ENCODE assay signal across 10 cellular contexts in the genomic region with DNA sequence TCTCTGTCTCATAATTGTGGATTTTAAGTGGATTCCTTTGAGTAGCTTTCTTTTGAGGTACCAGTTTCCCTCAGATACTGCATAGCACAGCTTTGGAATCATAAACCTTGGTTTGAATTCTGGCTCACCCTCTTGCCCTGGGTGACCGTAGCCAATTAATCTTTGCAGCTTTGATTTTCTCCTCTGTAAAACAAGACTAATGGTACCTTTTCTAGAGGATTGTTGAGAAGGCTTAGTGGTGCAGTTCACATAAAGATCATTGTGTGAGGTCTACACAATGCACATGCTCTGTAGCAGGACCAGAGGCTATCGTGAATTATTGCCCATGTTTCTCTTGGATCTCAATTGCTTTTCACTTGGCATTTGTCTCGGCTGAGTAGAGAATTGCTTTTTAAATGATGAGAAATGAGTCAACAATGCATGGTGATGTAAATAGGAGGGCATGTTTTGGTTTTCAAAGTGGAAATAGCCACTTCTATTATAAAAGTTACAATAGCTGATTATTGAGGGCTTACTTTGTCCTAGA. TPM values are rescaled to one million over a fixed set of nuclear protein-coding genes. Genes with fewer than 3 reads are reported as not detected.
DNase-seq lines count a peak whose midpoint lies in the region; ATAC-seq, FAIRE-seq and TF ChIP-seq lines count a peak whose summit lies in the region.
"Had no signal": no experiment of that assay in that cellular context is flagged by ENCODE, and none has a peak within 500 bp of the region (broad histone marks: within the 10 kb centered on the region; RNA-seq: fewer than 3 reads in every experiment).

No MANE protein-coding gene starts in this region.

- dilution Hi-C loops in endothelial cell of umbilical vein (cut with MboI; ENCODE audit: extremely low pct_ligation_motif_present, low sequenced_read_pairs) = no loop called here

- H3K9me3 ChIP-seq in OCI-LY7 (ENCODE audit: low read length) (no peaks in the 10 kb centered on the region), endothelial cell of umbilical vein (replicated peaks; ENCODE audit: control insufficient read depth, insufficient read depth, low read length) (no peaks in the 10 kb centered on the region), Karpas-422 (ENCODE audit: low read length) (no peaks in the 10 kb centered on the region)

- CTCF ChIA-PET in OCI-LY7 (lab: Charles Lee; ENCODE audit: unreplicated experiment) (no interaction called here), endothelial cell of umbilical vein (lab: Charles Lee) (interaction anchor here (0.7 to 1.5 kb wide), 4 partner anchors 9 to 28 kb away, joined by 3 to 5 read pairs (median 4); no protein-coding TSS in a partner anchor)

- no peak overlapping the region for H3K4me2 ChIP-seq in OCI-LY7 (ENCODE audit: low read length)
- peak overlapping the region; percentile 59 for H3K4me2 ChIP-seq in endothelial cell of umbilical vein (ENCODE audit: insufficient read depth, low read length)
- H3K4me2 ChIP-seq in Karpas-422 (ENCODE audit: low read depth, low read length, poor library complexity, severe bottlenecking) = no peak overlapping the region

- H3K36me3 ChIP-seq in OCI-LY7 (ENCODE audit: insufficient read depth, low read length) = peaks cover 98% of the 10 kb centered on the region
- no peaks in the 10 kb centered on the region for H3K36me3 ChIP-seq in endothelial cell of umbilical vein (ENCODE audit: control insufficient read depth in 2 of 2, extremely low read depth in 1 of 2, insufficient read depth in 2 of 2, low read length in 2 of 2)
- peaks cover 16% of the 10 kb centered on the region; the same call in 1 of the 2 replicates for H3K36me3 ChIP-seq in Karpas-422 (ENCODE audit: insufficient read depth, low read length)

- H3K9ac ChIP-seq in endothelial cell of umbilical vein (replicated peaks; ENCODE audit: extremely low read depth, insufficient read depth, low read length) (peak overlapping the region; percentile 48), Karpas-422 (ENCODE audit: low read length) (no peak overlapping the region)

- POLR2A ChIA-PET in OCI-LY7 (lab: Charles Lee) (interaction anchor here (0.6 to 2.4 kb wide), 10 partner anchors 10 to 168 kb away, joined by 3 to 10 read pairs (median 4); no protein-coding TSS in a partner anchor), endothelial cell of umbilical vein (lab: Charles Lee) (interaction anchor here (1.2 kb wide), 1 partner anchor 48 kb away, joined by 4 read pairs; the partner anchor contains the start of gene TMEM131L)

- no peaks in the 10 kb centered on the region for H3K9me2 ChIP-seq in OCI-LY7 (ENCODE audit: insufficient read depth, low read length)
- no peaks in the 10 kb centered on the region for H3K9me2 ChIP-seq in Karpas-422 (replicated peaks; ENCODE audit: insufficient read depth, low read length)

- TF ChIP-seq POLR2A in endothelial cell of umbilical vein (IDR thresholded peaks at IDR 0.05; ENCODE audit: low read depth, low read length) = no peak

- ATAC-seq in HG03442 (IDR thresholded peaks at IDR 0.05; ENCODE audit: unreplicated experiment) = no peak

- H4K20me1 ChIP-seq in OCI-LY7 (ENCODE audit: insufficient read depth, low read length) (peaks cover 43% of the 10 kb centered on the region), endothelial cell of umbilical vein (replicated peaks; ENCODE audit: control insufficient read depth, extremely low read depth, insufficient read depth, low read length) (no peaks in the 10 kb centered on the region), Karpas-422 (ENCODE audit: insufficient read depth, low read depth, low read length) (peaks cover 72% of the 10 kb centered on the region)

- no peak overlapping the region for H3K4me3 ChIP-seq in OCI-LY7 (ENCODE audit: low read depth, low read length, poor library complexity, severe bottlenecking)
- H3K4me3 ChIP-seq in endothelial cell of umbilical vein (replicated peaks in 1 of 3; ENCODE audit: insufficient read depth in 1 of 3, low read depth in 1 of 3, low read length in 3 of 3) = no peak overlapping the region
- H3K4me3 ChIP-seq in Karpas-422 (ENCODE audit: low read length) = no peak overlapping the region

- TF ChIP-seq CTCF in OCI-LY7 (conservative IDR thresholded peaks at IDR 0.05; ENCODE audit: low read length) = no peak
- no peak for TF ChIP-seq CTCF in endothelial cell of umbilical vein (IDR thresholded peaks at IDR 0.05; ENCODE audit: extremely low read depth in 1 of 2, insufficient read depth in 1 of 2, low read depth in 1 of 2, low read length in 2 of 2)

- H2AFZ ChIP-seq in OCI-LY7 (ENCODE audit: low read length) (no peak overlapping the region), endothelial cell of umbilical vein (ENCODE audit: low read depth, low read length) (no peak overlapping the region), Karpas-422 (ENCODE audit: low read length) (no peak overlapping the region)

- intact Hi-C loops in OCI-LY7 (cut with micrococcal nuclease; ENCODE audit: unreplicated experiment) = no loop called here
- intact Hi-C loops in endothelial cell of umbilical vein (cut with micrococcal nuclease) = loop anchor here (2.0 kb wide), 1 partner anchor 17 kb away; no protein-coding TSS in a partner anchor

- H3K4me1 ChIP-seq in OCI-LY7 (ENCODE audit: insufficient read depth, low read length, poor library complexity, severe bottlenecking) = peaks cover 46% of the 10 kb centered on the region
- peaks cover 18% of the 10 kb centered on the region for H3K4me1 ChIP-seq in endothelial cell of umbilical vein (ENCODE audit: control insufficient read depth, extremely low read depth, insufficient read depth, low read length)
- peaks cover 29% of the 10 kb centered on the region for H3K4me1 ChIP-seq in Karpas-422 (ENCODE audit: low read length)

- H3K27me3 ChIP-seq in endothelial cell of umbilical vein (ENCODE audit: control insufficient read depth in 2 of 2, insufficient read depth in 2 of 2, low read length in 2 of 2) (no peaks in the 10 kb centered on the region), Karpas-422 (ENCODE audit: low read length) (no peaks in the 10 kb centered on the region)

- BruUV-seq in OCI-LY7 (replicated peaks; lab: Mats Ljungman, UMichigan) = no TSS peak
- BruUV-seq in endothelial cell of umbilical vein (replicated peaks; lab: Mats Ljungman, UMichigan) = no TSS peak

- H3K27ac ChIP-seq in OCI-LY7 (ENCODE audit: low read depth, low read length, poor library complexity, severe bottlenecking) = peak overlapping the region; percentile 7
- peak overlapping the region; percentile 82 for H3K27ac ChIP-seq in endothelial cell of umbilical vein (ENCODE audit: insufficient read depth, low read depth, low read length)
- H3K27ac ChIP-seq in Karpas-422 (ENCODE audit: low read length) = no peak overlapping the region

- DNase-seq in NCI-H2227 (lab: John Stamatoyannopoulos, UW; ENCODE audit: unreplicated experiment) = peak; percentile 30
- no peak for DNase-seq in NCI-H2227 treated with DMSO at 0.1 percent for 48 hours (lab: John Stamatoyannopoulos, UW)
- DNase-seq in OCI-LY7 (ENCODE audit: low spot score) = no peak
- DNase-seq in endothelial cell of umbilical vein (ENCODE audit: low read depth, low spot score) = peak; percentile 79
- peak; percentile 85 for DNase-seq in renal cortical epithelial cell (ENCODE audit: low read depth)
- no peak for DNase-seq in Karpas-422
- DNase-seq in stimulated activated CD4-positive, alpha-beta T cell treated with anti-CD3 and anti-CD28 coated beads, Interleukin-4, amount 100 ng/mL, for 4 hours = no peak
- DNase-seq: mesendoderm had no signal

- H3K9me1 ChIP-seq in endothelial cell of umbilical vein (replicated peaks; ENCODE audit: control insufficient read depth, extremely low read depth, insufficient read depth, low read length) = no peaks in the 10 kb centered on the region

- FAIRE-seq in endothelial cell of umbilical vein (lab: Jason Lieb, UNC) = peak; percentile 78
- FAIRE-seq: A204.1 had no signal

- H3K79me2 ChIP-seq in OCI-LY7 (ENCODE audit: insufficient read depth, low read depth, low read length) = peaks cover 100% of the 10 kb centered on the region
- H3K79me2 ChIP-seq in endothelial cell of umbilical vein (ENCODE audit: control insufficient read depth, insufficient read depth, low read length) = peaks cover 7% of the 10 kb centered on the region
- 0 out of 2 replicates have a peak, but pooled peaks cover 5% of the 10 kb centered on the region for H3K79me2 ChIP-seq in Karpas-422 (ENCODE audit: low read length)

TF ChIP-seq in endothelial cell of umbilical vein, 7 proteins besides CTCF, POLR2A, EP300 and RAD21:
- TF ChIP-seq MAX (IDR thresholded peaks at IDR 0.05; ENCODE audit: insufficient read depth, insufficient read length) = no peak
- peak; percentile 15 for TF ChIP-seq JUN (IDR thresholded peaks at IDR 0.05; ENCODE audit: borderline replicate concordance, insufficient read depth, insufficient read length, low read depth)
- no peak for TF ChIP-seq POLR2AphosphoS5 (IDR thresholded peaks at IDR 0.05; ENCODE audit: insufficient read depth, low read depth, low read length)
- TF ChIP-seq GATA2 (IDR thresholded peaks at IDR 0.05; ENCODE audit: insufficient read depth, insufficient read length, low read depth, low read length) = no peak

RNA-seq across cellular contexts. Expression of gene TMEM131L, which starts 47.9 kb away (rescaled TPM):
- 98.7 and 148 TPM in 2 replicates for total RNA-seq in OCI-LY7 (2014; rRNA removed; shearing (Covaris generic))
- total RNA-seq in OCI-LY7 (2022) = 133 and 169 TPM in 2 replicates
- total RNA-seq in endothelial cell of umbilical vein = 19.1 and 21.2 TPM in 2 replicates
- 7.2 and 7.7 TPM in 2 replicates for polyA plus RNA-seq in endothelial cell of umbilical vein
- 6.5 and 7.5 TPM in 2 replicates for polyA plus RNA-seq in endothelial cell of umbilical vein (2011; cell fraction: cytosol; rRNA removed)
- 24.8 and 29.1 TPM in 2 replicates for polyA plus RNA-seq in endothelial cell of umbilical vein (2011; cell fraction: nucleus; rRNA removed)
- 9.8 and 13.2 TPM in 2 replicates for polyA plus RNA-seq in endothelial cell of umbilical vein (2012)
- polyA minus RNA-seq in endothelial cell of umbilical vein = 22.1 and 25.4 TPM in 2 replicates
- 3.1 TPM for polyA minus RNA-seq in endothelial cell of umbilical vein (2011; cell fraction: cytosol; rRNA and poly(A)+ RNA removed)
- 32.0 and 62.3 TPM in 2 replicates for polyA minus RNA-seq in endothelial cell of umbilical vein (2011; cell fraction: nucleus; rRNA and poly(A)+ RNA removed)
- 4.7 and 7.8 TPM in 2 replicates for total RNA-seq in renal cortical epithelial cell
- 28.0 and 54.8 TPM in 2 replicates for total RNA-seq in Karpas-422 (2014; rRNA removed; shearing (Covaris generic); ENCODE audit: low replicate concordance)

Comparison
In these comparisons a context has a peak if more than half of its experiments do, and no peak if none do; other contexts are left out.
1. DNase-seq: peak in NCI-H2227 (single experiment), endothelial cell of umbilical vein (single experiment) and renal cortical epithelial cell (single experiment); none in NCI-H2227 treated with DMSO at 0.1 percent for 48 hours (single experiment), OCI-LY7 (single experiment), Karpas-422 (single experiment) and stimulated activated CD4-positive, alpha-beta T cell treated with anti-CD3 and anti-CD28 coated beads, Interleukin-4, amount 100 ng/mL, for 4 hours (0 of 2).